18 cellular contexts compared by ENCODE assay signal in genomic region chr2:233375490-233376314, GRCh38. TPM values are rescaled to one million over a fixed set of nuclear protein-coding genes. Genes with fewer than 3 reads are reported as not detected.
DNase-seq lines count a peak whose midpoint lies in the region; ATAC-seq and TF ChIP-seq lines count a peak whose summit lies in the region.
"Had no signal": no experiment of that assay in that cellular context is flagged by ENCODE, and none has a peak within 500 bp of the region (broad histone marks: within the 10 kb centered on the region; RNA-seq: fewer than 3 reads in every experiment).

No MANE protein-coding gene starts in this region.

- H3K27ac ChIP-seq in HEK293 (ENCODE audit: extremely low read depth, low read depth, low read length), result no peak overlapping the region
- H3K27ac ChIP-seq: C4-2B, foreskin keratinocyte, parathyroid adenoma had no signal

- no peak for ATAC-seq in activated naive CD8-positive, alpha-beta T cell treated with anti-CD3 and anti-CD28 coated beads, Interleukin-2, amount 50 U/mL, for 24 hours
- ATAC-seq: foreskin keratinocyte, K562 had no signal

- no peak overlapping the region for H3K4me3 ChIP-seq in HEK293 (ENCODE audit: low read depth, low read length)
- H3K4me3 ChIP-seq: K562, Peyer's patch had no signal

- in situ Hi-C loops in KBM-7 (cut with MboI; ENCODE audit: low pct_unique_long_range_greater_than_20kb, low sequenced_read_pairs), result no loop called here

- H3K4me1 Mint-ChIP-seq in activated naive CD8-positive, alpha-beta T cell treated with anti-CD3 and anti-CD28 coated beads, Interleukin-2, amount 50 U/mL, for 24 hours, result peaks cover 40% of the 10 kb centered on the region
- peaks cover 17% of the 10 kb centered on the region for H3K4me1 Mint-ChIP-seq in progenitor cell of endocrine pancreas (ENCODE audit: low read depth)

- peaks cover 9% of the 10 kb centered on the region for H3K4me1 ChIP-seq in HEK293 (ENCODE audit: control insufficient read depth, insufficient read depth, low read length)
- H3K4me1 ChIP-seq: parathyroid adenoma had no signal

- intact Hi-C loops in head of caudate nucleus (cut with DNase I), result no loop called here

- no peak overlapping the region for H3K4me3 Mint-ChIP-seq in activated naive CD8-positive, alpha-beta T cell treated with anti-CD3 and anti-CD28 coated beads, Interleukin-2, amount 50 U/mL, for 24 hours
- H3K4me3 Mint-ChIP-seq in progenitor cell of endocrine pancreas (ENCODE audit: low read depth), result no peak overlapping the region
- H3K4me3 Mint-ChIP-seq: mesothelial cell of epicardium had no signal

- no peak for TF ChIP-seq CTCF in HEK293 (tag by site-specific recombination; IDR thresholded peaks at IDR 0.05)
- no peak for TF ChIP-seq CTCF in progenitor cell of endocrine pancreas (IDR thresholded peaks at IDR 0.05; ENCODE audit: unreplicated experiment)

- no peaks in the 10 kb centered on the region for H3K27me3 Mint-ChIP-seq in activated naive CD8-positive, alpha-beta T cell treated with anti-CD3 and anti-CD28 coated beads, Interleukin-2, amount 50 U/mL, for 24 hours
- no peaks in the 10 kb centered on the region for H3K27me3 Mint-ChIP-seq in progenitor cell of endocrine pancreas

- CTCF ChIA-PET in HEK293 (lab: Yijun Ruan, JAX), result no interaction called here

- peaks cover 0 to 5% of the 10 kb centered on the region in 2 experiments; a peak in 1 of 3 replicates for H3K36me3 ChIP-seq in HEK293 (ENCODE audit: control insufficient read depth in 2 of 2, insufficient read depth in 1 of 2, low read length in 2 of 2)

- peaks cover 31% of the 10 kb centered on the region for H3K36me3 Mint-ChIP-seq in activated naive CD8-positive, alpha-beta T cell treated with anti-CD3 and anti-CD28 coated beads, Interleukin-2, amount 50 U/mL, for 24 hours (ENCODE audit: low read depth)
- H3K36me3 Mint-ChIP-seq in progenitor cell of endocrine pancreas (ENCODE audit: insufficient read depth), result peaks cover 2% of the 10 kb centered on the region

- no peaks in the 10 kb centered on the region for H3K9me3 Mint-ChIP-seq in activated naive CD8-positive, alpha-beta T cell treated with anti-CD3 and anti-CD28 coated beads, Interleukin-2, amount 50 U/mL, for 24 hours
- no peaks in the 10 kb centered on the region for H3K9me3 Mint-ChIP-seq in progenitor cell of endocrine pancreas (ENCODE audit: low read depth)

- peak; percentile 13 for DNase-seq in DMS53 treated with DMSO at 0.1 percent for 48 hours (lab: John Stamatoyannopoulos, UW; ENCODE audit: unreplicated experiment)
- DNase-seq in activated naive CD8-positive, alpha-beta T cell treated with anti-CD3 and anti-CD28 coated beads, Interleukin-2, amount 50 U/mL, for 24 hours, result no peak
- DNase-seq in progenitor cell of endocrine pancreas (ENCODE audit: low spot score, unreplicated experiment), result no peak
- no peak for DNase-seq in KBM-7
- no peak for DNase-seq in HT-29 (ENCODE audit: low spot score)
- no peak for DNase-seq in head of caudate nucleus
- DNase-seq in iPS-NIHi7 (ENCODE audit: extremely low spot score), result no peak
- DNase-seq: activated CD4-positive, CD25-positive, alpha-beta regulatory T cell; central memory CD4-positive, alpha-beta T cell; foreskin keratinocyte; NCI-H1417 treated with DMSO at 0.1 percent for 48 hours; NCI-H510A; Peyer's patch had no signal

- H3K27ac Mint-ChIP-seq in activated naive CD8-positive, alpha-beta T cell treated with anti-CD3 and anti-CD28 coated beads, Interleukin-2, amount 50 U/mL, for 24 hours, result peak overlapping the region; percentile 38
- peak overlapping the region; percentile 63 for H3K27ac Mint-ChIP-seq in progenitor cell of endocrine pancreas

- POLR2A ChIA-PET in HEK293 (lab: Yijun Ruan, JAX), result no interaction called here

- H3K9me3 ChIP-seq in HEK293 (ENCODE audit: control insufficient read depth, insufficient read depth, low read depth, low read length), result no peaks in the 10 kb centered on the region
- H3K9me3 ChIP-seq: Peyer's patch had no signal

TF ChIP-seq in HEK293, 187 proteins besides CTCF, POLR2A, EP300 and RAD21:
- TF ChIP-seq PRDM10 (tag by site-specific recombination; IDR thresholded peaks at IDR 0.05) (peak; percentile 40; the same call in 1 of the 2 replicates), ZNF239 (tag by site-specific recombination; IDR thresholded peaks at IDR 0.05) (no peak)

RNA-seq across cellular contexts. Expression of gene DGKD, which starts 21.4 kb away (rescaled TPM):
- 49.5 and 55.1 TPM in 2 replicates for total RNA-seq in progenitor cell of endocrine pancreas
- total RNA-seq in HT-29 (2014; rRNA removed; shearing (Covaris generic)), result 18.2 and 18.7 TPM in 2 replicates
